13 cellular contexts compared by ENCODE assay signal in genomic region chrX:155577682-155578081, GRCh38. TPM values are rescaled to one million over a fixed set of nuclear protein-coding genes. Genes with fewer than 3 reads are reported as not detected.
DNase-seq lines count a peak whose midpoint lies in the region; ATAC-seq and TF ChIP-seq lines count a peak whose summit lies in the region.
"Had no signal": no experiment of that assay in that cellular context is flagged by ENCODE, and none has a peak within 500 bp of the region (broad histone marks: within the 10 kb centered on the region; RNA-seq: fewer than 3 reads in every experiment).

No MANE protein-coding gene starts in this region.

- CTCF ChIA-PET in activated naive CD4-positive, alpha-beta T cell treated with anti-CD3 and anti-CD28 coated beads for 36 hours (lab: Charles Lee), result no interaction called here
- CTCF ChIA-PET in activated CD8-positive, alpha-beta T cell treated with anti-CD3 and anti-CD28 coated beads for 36 hours (lab: Charles Lee), result no interaction called here

- H3K9me2 ChIP-seq in hepatocyte (replicated peaks; ENCODE audit: insufficient read depth), result no peaks in the 10 kb centered on the region

- no peaks in the 10 kb centered on the region for H3K4me1 ChIP-seq in neural progenitor cell
- no peaks in the 10 kb centered on the region for H3K4me1 ChIP-seq in hepatocyte (ENCODE audit: insufficient read depth)

- H3K4me3 Mint-ChIP-seq in activated naive CD4-positive, alpha-beta T cell treated with anti-CD3 and anti-CD28 coated beads for 36 hours, result no peak overlapping the region
- H3K4me3 Mint-ChIP-seq in activated CD8-positive, alpha-beta T cell treated with anti-CD3 and anti-CD28 coated beads for 36 hours, result no peak overlapping the region
- H3K4me3 Mint-ChIP-seq in neural progenitor cell, result no peak overlapping the region
- H3K4me3 Mint-ChIP-seq: activated B cell treated with CpG ODN at 0.5 μM for 24 hours had no signal

- ATAC-seq in HG02852 (IDR thresholded peaks at IDR 0.05; ENCODE audit: unreplicated experiment), result peak; percentile 70
- ATAC-seq in activated CD8-positive, alpha-beta T cell treated with anti-CD3 and anti-CD28 coated beads for 36 hours, result peak; percentile 65

- H3F3A ChIP-seq in neural progenitor cell (ENCODE audit: low read depth), result no peaks in the 10 kb centered on the region

- WGBS in hepatocyte (ENCODE audit: low lambda C conversion rate, missing lambda C conversion rate), result 67% methylated on average over 2 of the region's 2 CpGs

- no peaks in the 10 kb centered on the region for H4K20me1 ChIP-seq in neural progenitor cell (ENCODE audit: low read depth)
- H4K20me1 ChIP-seq in hepatocyte (ENCODE audit: insufficient read depth, poor library complexity, severe bottlenecking), result no peaks in the 10 kb centered on the region

- no peaks in the 10 kb centered on the region for H3K36me3 ChIP-seq in neural progenitor cell
- H3K36me3 ChIP-seq in hepatocyte (replicated peaks; ENCODE audit: insufficient read depth, low read depth), result no peaks in the 10 kb centered on the region

- POLR2A ChIA-PET in activated CD8-positive, alpha-beta T cell treated with anti-CD3 and anti-CD28 coated beads for 36 hours (lab: Charles Lee), result no interaction called here

- H3K4me2 ChIP-seq in neural progenitor cell (no peak overlapping the region), hepatocyte (no peak overlapping the region)

- H3K4me1 Mint-ChIP-seq in activated naive CD4-positive, alpha-beta T cell treated with anti-CD3 and anti-CD28 coated beads for 36 hours (ENCODE audit: low read depth), result peaks cover 9% of the 10 kb centered on the region
- H3K4me1 Mint-ChIP-seq in activated CD8-positive, alpha-beta T cell treated with anti-CD3 and anti-CD28 coated beads for 36 hours (ENCODE audit: low read depth), result peaks cover 15% of the 10 kb centered on the region
- no peaks in the 10 kb centered on the region for H3K4me1 Mint-ChIP-seq in neural progenitor cell

- no peaks in the 10 kb centered on the region for H3K27me3 Mint-ChIP-seq in activated naive CD4-positive, alpha-beta T cell treated with anti-CD3 and anti-CD28 coated beads for 36 hours (ENCODE audit: low read depth)
- H3K27me3 Mint-ChIP-seq in activated CD8-positive, alpha-beta T cell treated with anti-CD3 and anti-CD28 coated beads for 36 hours, result no peaks in the 10 kb centered on the region
- H3K27me3 Mint-ChIP-seq in neural progenitor cell (ENCODE audit: insufficient read depth, low read depth), result peaks cover 2% of the 10 kb centered on the region
- H3K27me3 Mint-ChIP-seq: activated B cell treated with CpG ODN at 0.5 μM for 24 hours had no signal

- peaks cover 13% of the 10 kb centered on the region for H3K79me2 ChIP-seq in neural progenitor cell (ENCODE audit: low read depth)
- peaks cover 43% of the 10 kb centered on the region for H3K79me2 ChIP-seq in hepatocyte

- TF ChIP-seq CTCF in activated CD8-positive, alpha-beta T cell treated with anti-CD3 and anti-CD28 coated beads for 36 hours (IDR thresholded peaks at IDR 0.05), result no peak
- TF ChIP-seq CTCF in neural progenitor cell (IDR thresholded peaks at IDR 0.05) (peak; percentile 9), hepatocyte (IDR thresholded peaks at IDR 0.05; ENCODE audit: poor library complexity) (no peak)

- intact Hi-C loops in activated naive CD4-positive, alpha-beta T cell treated with anti-CD3 and anti-CD28 coated beads for 36 hours (cut with micrococcal nuclease), result no loop called here
- intact Hi-C loops in activated CD8-positive, alpha-beta T cell treated with anti-CD3 and anti-CD28 coated beads for 36 hours (cut with micrococcal nuclease), result no loop called here

- peaks cover 24% of the 10 kb centered on the region for H3K36me3 Mint-ChIP-seq in activated naive CD4-positive, alpha-beta T cell treated with anti-CD3 and anti-CD28 coated beads for 36 hours (ENCODE audit: low read depth)
- peaks cover 20% of the 10 kb centered on the region for H3K36me3 Mint-ChIP-seq in activated CD8-positive, alpha-beta T cell treated with anti-CD3 and anti-CD28 coated beads for 36 hours (ENCODE audit: low read depth)
- H3K36me3 Mint-ChIP-seq in neural progenitor cell, result peaks cover 2% of the 10 kb centered on the region

- no peak overlapping the region for H3K27ac Mint-ChIP-seq in activated naive CD4-positive, alpha-beta T cell treated with anti-CD3 and anti-CD28 coated beads for 36 hours
- no peak overlapping the region for H3K27ac Mint-ChIP-seq in activated CD8-positive, alpha-beta T cell treated with anti-CD3 and anti-CD28 coated beads for 36 hours
- no peak overlapping the region for H3K27ac Mint-ChIP-seq in neural progenitor cell
- H3K27ac Mint-ChIP-seq: activated B cell treated with CpG ODN at 0.5 μM for 24 hours had no signal

- H3K4me3 ChIP-seq in neural progenitor cell (no peak overlapping the region), hepatocyte (no peak overlapping the region)

- H3K27ac ChIP-seq in neural progenitor cell (no peak overlapping the region), hepatocyte (no peak overlapping the region)

- no peak overlapping the region for H3K9ac ChIP-seq in neural progenitor cell

- DNase-seq in activated naive CD4-positive, alpha-beta T cell treated with anti-CD3 and anti-CD28 coated beads for 36 hours, result peak; percentile 5
- DNase-seq in activated naive CD4-positive, alpha-beta T cell (lab: John Stamatoyannopoulos, UW), result no peak
- peak; percentile 4 for DNase-seq in activated CD8-positive, alpha-beta T cell treated with anti-CD3 and anti-CD28 coated beads for 36 hours
- no peak for DNase-seq in neural progenitor cell (ENCODE audit: low spot score)
- no peak for DNase-seq in hepatocyte (ENCODE audit: low spot score)
- no peak for DNase-seq in DMS153 treated with DMSO at 0.1 percent for 48 hours (lab: John Stamatoyannopoulos, UW; ENCODE audit: unreplicated experiment)
- DNase-seq in NCI-H2227 treated with DMSO at 0.1 percent for 48 hours (lab: John Stamatoyannopoulos, UW), result no peak
- DNase-seq: activated B cell treated with CpG ODN at 0.5 μM for 24 hours; activated effector memory CD4-positive, alpha-beta T cell treated with anti-CD3 and anti-CD28 coated beads, Interleukin-2, amount 50 U/mL, for 16 hours; GOT3; NCI-H1092; NCI-H345 had no signal

- H3K9me3 ChIP-seq in neural progenitor cell (ENCODE audit: low read depth), result no peaks in the 10 kb centered on the region
- peaks cover 7% of the 10 kb centered on the region for H3K9me3 ChIP-seq in hepatocyte (ENCODE audit: low read depth)

- H2AFZ ChIP-seq in neural progenitor cell (replicated peaks) (no peak overlapping the region), hepatocyte (no peak overlapping the region)

- H3K27me3 ChIP-seq in neural progenitor cell (no peaks in the 10 kb centered on the region), hepatocyte (no peaks in the 10 kb centered on the region)

- H3K9me3 Mint-ChIP-seq in activated naive CD4-positive, alpha-beta T cell treated with anti-CD3 and anti-CD28 coated beads for 36 hours, result peaks cover 7% of the 10 kb centered on the region
- H3K9me3 Mint-ChIP-seq in activated CD8-positive, alpha-beta T cell treated with anti-CD3 and anti-CD28 coated beads for 36 hours, result peaks cover 3% of the 10 kb centered on the region
- H3K9me3 Mint-ChIP-seq in neural progenitor cell, result peaks cover 56% of the 10 kb centered on the region
- H3K9me3 Mint-ChIP-seq: activated B cell treated with CpG ODN at 0.5 μM for 24 hours had no signal

RNA-seq across cellular contexts. Expression of gene SPRY3, which starts 34.7 kb away (rescaled TPM):
- under 1 TPM; 0.12 to 0.15 TPM for total RNA-seq in activated naive CD4-positive, alpha-beta T cell treated with anti-CD3 and anti-CD28 coated beads for 36 hours
- under 1 TPM; 0.09 to 0.16 TPM for total RNA-seq in activated CD8-positive, alpha-beta T cell treated with anti-CD3 and anti-CD28 coated beads for 36 hours
- total RNA-seq in neural progenitor cell (ENCODE audit: low replicate concordance), result 1.1 and 1.7 TPM in 2 replicates
- 1.5 and 1.9 TPM in 2 replicates for total RNA-seq in hepatocyte
- polyA plus RNA-seq in hepatocyte, result 0.41 and 0.65 TPM in 2 replicates

RNA-seq across cellular contexts. Expression of gene TMLHE, which starts 35.1 kb away (rescaled TPM):
- total RNA-seq in activated naive CD4-positive, alpha-beta T cell treated with anti-CD3 and anti-CD28 coated beads for 36 hours, result 10 to 100 TPM; 13.2 to 14.7 TPM
- total RNA-seq in activated CD8-positive, alpha-beta T cell treated with anti-CD3 and anti-CD28 coated beads for 36 hours, result 10 to 100 TPM; 11.1 to 11.9 TPM
- 18.6 and 27.6 TPM in 2 replicates for total RNA-seq in neural progenitor cell (ENCODE audit: low replicate concordance)
- 19.5 and 25.6 TPM in 2 replicates for total RNA-seq in hepatocyte
- 12.3 and 15.3 TPM in 2 replicates for polyA plus RNA-seq in hepatocyte

Comparison
In these comparisons a context has a peak if more than half of its experiments do, and no peak if none do; other contexts are left out.
1. DNase-seq: peak in activated naive CD4-positive, alpha-beta T cell treated with anti-CD3 and anti-CD28 coated beads for 36 hours (single experiment) and activated CD8-positive, alpha-beta T cell treated with anti-CD3 and anti-CD28 coated beads for 36 hours (single experiment); none in activated naive CD4-positive, alpha-beta T cell (0 of 4), neural progenitor cell (single experiment), hepatocyte (single experiment), DMS153 treated with DMSO at 0.1 percent for 48 hours (single experiment) and NCI-H2227 treated with DMSO at 0.1 percent for 48 hours (single experiment).